ENCODE assay signal across 1 cellular context in the genomic region with DNA sequence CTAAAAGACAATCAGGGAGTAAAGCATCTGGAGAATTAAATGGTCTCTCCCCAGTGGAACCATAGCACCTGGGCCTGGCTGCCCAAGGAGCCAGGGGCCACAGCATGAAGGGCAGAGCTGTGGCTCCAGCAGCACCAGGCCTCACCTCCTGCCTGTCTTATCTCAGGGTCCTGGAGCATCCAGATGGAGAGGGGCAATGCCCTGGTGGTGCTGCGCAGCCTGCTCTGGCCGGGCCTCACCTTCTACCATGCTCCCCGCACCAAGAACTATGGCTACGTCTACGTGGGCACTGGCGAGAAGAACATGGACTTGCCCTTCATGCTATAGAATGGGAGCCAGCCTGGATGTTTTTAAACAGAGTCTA.
TF ChIP-seq lines count a peak whose summit lies in the region.

No MANE protein-coding gene starts in this region.

TF ChIP-seq in GM23338, 12 proteins besides CTCF, POLR2A, EP300 and RAD21:
- TF ChIP-seq, protein P1, sequence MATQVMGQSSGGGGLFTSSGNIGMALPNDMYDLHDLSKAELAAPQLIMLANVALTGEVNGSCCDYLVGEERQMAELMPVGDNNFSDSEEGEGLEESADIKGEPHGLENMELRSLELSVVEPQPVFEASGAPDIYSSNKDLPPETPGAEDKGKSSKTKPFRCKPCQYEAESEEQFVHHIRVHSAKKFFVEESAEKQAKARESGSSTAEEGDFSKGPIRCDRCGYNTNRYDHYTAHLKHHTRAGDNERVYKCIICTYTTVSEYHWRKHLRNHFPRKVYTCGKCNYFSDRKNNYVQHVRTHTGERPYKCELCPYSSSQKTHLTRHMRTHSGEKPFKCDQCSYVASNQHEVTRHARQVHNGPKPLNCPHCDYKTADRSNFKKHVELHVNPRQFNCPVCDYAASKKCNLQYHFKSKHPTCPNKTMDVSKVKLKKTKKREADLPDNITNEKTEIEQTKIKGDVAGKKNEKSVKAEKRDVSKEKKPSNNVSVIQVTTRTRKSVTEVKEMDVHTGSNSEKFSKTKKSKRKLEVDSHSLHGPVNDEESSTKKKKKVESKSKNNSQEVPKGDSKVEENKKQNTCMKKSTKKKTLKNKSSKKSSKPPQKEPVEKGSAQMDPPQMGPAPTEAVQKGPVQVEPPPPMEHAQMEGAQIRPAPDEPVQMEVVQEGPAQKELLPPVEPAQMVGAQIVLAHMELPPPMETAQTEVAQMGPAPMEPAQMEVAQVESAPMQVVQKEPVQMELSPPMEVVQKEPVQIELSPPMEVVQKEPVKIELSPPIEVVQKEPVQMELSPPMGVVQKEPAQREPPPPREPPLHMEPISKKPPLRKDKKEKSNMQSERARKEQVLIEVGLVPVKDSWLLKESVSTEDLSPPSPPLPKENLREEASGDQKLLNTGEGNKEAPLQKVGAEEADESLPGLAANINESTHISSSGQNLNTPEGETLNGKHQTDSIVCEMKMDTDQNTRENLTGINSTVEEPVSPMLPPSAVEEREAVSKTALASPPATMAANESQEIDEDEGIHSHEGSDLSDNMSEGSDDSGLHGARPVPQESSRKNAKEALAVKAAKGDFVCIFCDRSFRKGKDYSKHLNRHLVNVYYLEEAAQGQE (IDR thresholded peaks at IDR 0.05; ENCODE audit: unreplicated experiment), result no peak
- TF ChIP-seq CREB1 (CRISPR knock-in tag; IDR thresholded peaks at IDR 0.05; ENCODE audit: low read depth) (no peak), POLR2AphosphoS5 (IDR thresholded peaks at IDR 0.05; ENCODE audit: low read depth) (no peak), EZH2 (IDR thresholded peaks at IDR 0.05; ENCODE audit: low read depth, unreplicated experiment) (no peak), JUNB (IDR thresholded peaks at IDR 0.05; ENCODE audit: unreplicated experiment) (no peak), ZNF114 (CRISPR knock-in tag; IDR thresholded peaks at IDR 0.05) (no peak), EZH2phosphoT487 (IDR thresholded peaks at IDR 0.05; ENCODE audit: unreplicated experiment) (no peak), NANOG (IDR thresholded peaks at IDR 0.05; ENCODE audit: borderline replicate concordance) (no peak), STAT1 (IDR thresholded peaks at IDR 0.05; ENCODE audit: unreplicated experiment) (no peak)
- TF ChIP-seq, protein P2, sequence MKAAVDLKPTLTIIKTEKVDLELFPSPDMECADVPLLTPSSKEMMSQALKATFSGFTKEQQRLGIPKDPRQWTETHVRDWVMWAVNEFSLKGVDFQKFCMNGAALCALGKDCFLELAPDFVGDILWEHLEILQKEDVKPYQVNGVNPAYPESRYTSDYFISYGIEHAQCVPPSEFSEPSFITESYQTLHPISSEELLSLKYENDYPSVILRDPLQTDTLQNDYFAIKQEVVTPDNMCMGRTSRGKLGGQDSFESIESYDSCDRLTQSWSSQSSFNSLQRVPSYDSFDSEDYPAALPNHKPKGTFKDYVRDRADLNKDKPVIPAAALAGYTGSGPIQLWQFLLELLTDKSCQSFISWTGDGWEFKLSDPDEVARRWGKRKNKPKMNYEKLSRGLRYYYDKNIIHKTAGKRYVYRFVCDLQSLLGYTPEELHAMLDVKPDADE (IDR thresholded peaks at IDR 0.05), result no peak
- TF ChIP-seq, protein P3, sequence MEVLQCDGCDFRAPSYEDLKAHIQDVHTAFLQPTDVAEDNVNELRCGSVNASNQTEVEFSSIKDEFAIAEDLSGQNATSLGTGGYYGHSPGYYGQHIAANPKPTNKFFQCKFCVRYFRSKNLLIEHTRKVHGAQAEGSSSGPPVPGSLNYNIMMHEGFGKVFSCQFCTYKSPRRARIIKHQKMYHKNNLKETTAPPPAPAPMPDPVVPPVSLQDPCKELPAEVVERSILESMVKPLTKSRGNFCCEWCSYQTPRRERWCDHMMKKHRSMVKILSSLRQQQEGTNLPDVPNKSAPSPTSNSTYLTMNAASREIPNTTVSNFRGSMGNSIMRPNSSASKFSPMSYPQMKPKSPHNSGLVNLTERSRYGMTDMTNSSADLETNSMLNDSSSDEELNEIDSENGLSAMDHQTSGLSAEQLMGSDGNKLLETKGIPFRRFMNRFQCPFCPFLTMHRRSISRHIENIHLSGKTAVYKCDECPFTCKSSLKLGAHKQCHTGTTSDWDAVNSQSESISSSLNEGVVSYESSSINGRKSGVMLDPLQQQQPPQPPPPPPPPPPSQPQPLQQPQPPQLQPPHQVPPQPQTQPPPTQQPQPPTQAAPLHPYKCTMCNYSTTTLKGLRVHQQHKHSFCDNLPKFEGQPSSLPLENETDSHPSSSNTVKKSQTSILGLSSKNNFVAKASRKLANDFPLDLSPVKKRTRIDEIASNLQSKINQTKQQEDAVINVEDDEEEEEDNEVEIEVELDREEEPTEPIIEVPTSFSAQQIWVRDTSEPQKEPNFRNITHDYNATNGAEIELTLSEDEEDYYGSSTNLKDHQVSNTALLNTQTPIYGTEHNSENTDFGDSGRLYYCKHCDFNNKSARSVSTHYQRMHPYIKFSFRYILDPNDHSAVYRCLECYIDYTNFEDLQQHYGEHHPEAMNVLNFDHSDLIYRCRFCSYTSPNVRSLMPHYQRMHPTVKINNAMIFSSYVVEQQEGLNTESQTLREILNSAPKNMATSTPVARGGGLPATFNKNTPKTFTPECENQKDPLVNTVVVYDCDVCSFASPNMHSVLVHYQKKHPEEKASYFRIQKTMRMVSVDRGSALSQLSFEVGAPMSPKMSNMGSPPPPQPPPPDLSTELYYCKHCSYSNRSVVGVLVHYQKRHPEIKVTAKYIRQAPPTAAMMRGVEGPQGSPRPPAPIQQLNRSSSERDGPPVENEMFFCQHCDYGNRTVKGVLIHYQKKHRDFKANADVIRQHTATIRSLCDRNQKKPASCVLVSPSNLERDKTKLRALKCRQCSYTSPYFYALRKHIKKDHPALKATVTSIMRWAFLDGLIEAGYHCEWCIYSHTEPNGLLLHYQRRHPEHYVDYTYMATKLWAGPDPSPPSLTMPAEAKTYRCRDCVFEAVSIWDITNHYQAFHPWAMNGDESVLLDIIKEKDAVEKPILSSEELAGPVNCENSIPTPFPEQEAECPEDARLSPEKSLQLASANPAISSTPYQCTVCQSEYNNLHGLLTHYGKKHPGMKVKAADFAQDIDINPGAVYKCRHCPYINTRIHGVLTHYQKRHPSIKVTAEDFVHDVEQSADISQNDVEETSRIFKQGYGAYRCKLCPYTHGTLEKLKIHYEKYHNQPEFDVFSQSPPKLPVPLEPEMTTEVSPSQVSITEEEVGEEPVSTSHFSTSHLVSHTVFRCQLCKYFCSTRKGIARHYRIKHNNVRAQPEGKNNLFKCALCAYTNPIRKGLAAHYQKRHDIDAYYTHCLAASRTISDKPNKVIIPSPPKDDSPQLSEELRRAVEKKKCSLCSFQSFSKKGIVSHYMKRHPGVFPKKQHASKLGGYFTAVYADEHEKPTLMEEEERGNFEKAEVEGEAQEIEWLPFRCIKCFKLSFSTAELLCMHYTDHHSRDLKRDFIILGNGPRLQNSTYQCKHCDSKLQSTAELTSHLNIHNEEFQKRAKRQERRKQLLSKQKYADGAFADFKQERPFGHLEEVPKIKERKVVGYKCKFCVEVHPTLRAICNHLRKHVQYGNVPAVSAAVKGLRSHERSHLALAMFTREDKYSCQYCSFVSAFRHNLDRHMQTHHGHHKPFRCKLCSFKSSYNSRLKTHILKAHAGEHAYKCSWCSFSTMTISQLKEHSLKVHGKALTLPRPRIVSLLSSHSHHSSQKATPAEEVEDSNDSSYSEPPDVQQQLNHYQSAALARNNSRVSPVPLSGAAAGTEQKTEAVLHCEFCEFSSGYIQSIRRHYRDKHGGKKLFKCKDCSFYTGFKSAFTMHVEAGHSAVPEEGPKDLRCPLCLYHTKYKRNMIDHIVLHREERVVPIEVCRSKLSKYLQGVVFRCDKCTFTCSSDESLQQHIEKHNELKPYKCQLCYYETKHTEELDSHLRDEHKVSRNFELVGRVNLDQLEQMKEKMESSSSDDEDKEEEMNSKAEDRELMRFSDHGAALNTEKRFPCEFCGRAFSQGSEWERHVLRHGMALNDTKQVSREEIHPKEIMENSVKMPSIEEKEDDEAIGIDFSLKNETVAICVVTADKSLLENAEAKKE (CRISPR knock-in tag; IDR thresholded peaks at IDR 0.05), result no peak
